ENCODE assay signal across 8 cellular contexts in the genomic region with DNA sequence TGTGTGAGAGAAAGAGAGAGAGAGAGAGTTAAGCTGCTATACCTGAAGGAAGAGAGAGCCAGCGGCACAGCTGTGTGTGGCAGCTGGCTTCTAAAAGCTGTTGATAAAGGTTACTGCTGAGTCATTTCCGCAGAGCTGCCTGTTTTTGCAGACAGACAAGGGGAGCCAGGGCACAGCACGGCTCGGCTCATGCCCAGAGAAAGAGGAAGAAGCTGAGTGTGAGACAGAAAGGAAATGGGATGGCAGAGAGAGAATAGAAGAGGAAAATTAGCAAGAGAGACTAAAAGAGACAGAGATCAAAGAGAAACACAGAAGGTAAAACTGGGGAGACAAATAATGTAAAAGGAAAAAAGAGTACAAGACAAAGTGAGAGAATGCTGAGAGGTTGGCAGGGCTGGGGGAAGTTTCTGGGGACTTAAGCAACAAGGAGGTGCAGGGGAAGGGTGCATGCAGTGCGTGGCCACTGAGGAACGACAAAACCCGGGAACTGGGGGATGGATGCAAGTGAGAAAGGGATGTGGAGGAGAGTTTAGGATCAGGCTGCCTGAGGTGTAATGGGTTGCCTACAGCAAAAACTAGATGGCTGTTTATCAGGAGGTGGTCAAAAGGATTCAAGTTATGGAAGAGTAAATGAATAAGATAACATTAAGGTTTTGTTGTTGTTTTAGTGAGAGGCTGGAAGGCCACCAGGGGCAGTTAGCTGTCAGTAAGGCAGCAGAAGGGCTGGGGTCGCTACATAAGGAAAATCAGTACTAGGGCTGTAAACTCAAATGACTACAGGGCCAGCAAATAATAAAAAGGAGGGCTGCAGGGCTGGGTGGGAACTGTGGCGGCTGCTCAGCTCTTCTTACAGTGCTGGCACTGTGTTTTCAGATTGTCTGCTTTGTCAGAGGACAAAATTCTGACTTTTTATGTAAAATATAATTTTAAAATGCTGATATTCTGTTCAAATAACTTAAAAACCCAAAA. TPM values are rescaled to one million over a fixed set of nuclear protein-coding genes. Genes with fewer than 3 reads are reported as not detected.
DNase-seq lines count a peak whose midpoint lies in the region; ATAC-seq and TF ChIP-seq lines count a peak whose summit lies in the region.

No MANE protein-coding gene starts in this region.

- H3K79me2 ChIP-seq in SK-N-SH (ENCODE audit: insufficient read depth), result no peaks in the 10 kb centered on the region

- H3K9me2 ChIP-seq in SK-N-SH, result no peaks in the 10 kb centered on the region

- peaks cover 3% of the 10 kb centered on the region; the same call in 1 of the 2 replicates for H3K27me3 Mint-ChIP-seq in HFFc6 (ENCODE audit: insufficient read depth)
- H3K27me3 Mint-ChIP-seq in activated naive CD8-positive, alpha-beta T cell, result no peaks in the 10 kb centered on the region

- TF ChIP-seq RAD21 in SK-N-SH (IDR thresholded peaks at IDR 0.05; ENCODE audit: low read length), result no peak

- no peak for TF ChIP-seq POLR2A in ovary (IDR thresholded peaks at IDR 0.05)

- ATAC-seq in Right ventricle myocardium inferior (peak; percentile 93), upper lobe of right lung (peak; percentile 92)

- peak overlapping the region; percentile 70 to 100 for H3K27ac ChIP-seq in SK-N-SH (ENCODE audit: low read depth in 2 of 2, low read length in 1 of 2)
- peak overlapping the region; percentile 12 to 77 for H3K27ac ChIP-seq in ovary
- peak overlapping the region; percentile 92 for H3K27ac ChIP-seq in upper lobe of right lung

- CTCF ChIA-PET in SK-N-SH (lab: Yijun Ruan, JAX), result interaction anchor here (0.9 to 4.3 kb wide), 5 partner anchors 11 to 253 kb away, joined by 3 to 22 read pairs (median 3); no protein-coding TSS in a partner anchor

- H3K27me3 ChIP-seq in SK-N-SH (ENCODE audit: insufficient read depth), result no peaks in the 10 kb centered on the region
- H3K27me3 ChIP-seq in ovary, result no peaks in the 10 kb centered on the region
- no peaks in the 10 kb centered on the region for H3K27me3 ChIP-seq in upper lobe of right lung

- H3K36me3 Mint-ChIP-seq in HFFc6 (ENCODE audit: low read depth), result no peaks in the 10 kb centered on the region
- H3K36me3 Mint-ChIP-seq in activated naive CD8-positive, alpha-beta T cell, result no peaks in the 10 kb centered on the region

- H3K4me3 ChIP-seq in SK-N-SH (ENCODE audit: low read depth in 2 of 2, low read length in 1 of 2) (peak overlapping the region; percentile 25 to 44), ovary (peak overlapping the region; percentile 23), upper lobe of right lung (peak overlapping the region; percentile 56)

- H3K36me3 ChIP-seq in SK-N-SH (replicated peaks in 1 of 2; ENCODE audit: control insufficient read depth in 1 of 2, insufficient read depth in 2 of 2, low read length in 1 of 2), result no peaks in the 10 kb centered on the region
- no peaks in the 10 kb centered on the region for H3K36me3 ChIP-seq in ovary
- no peaks in the 10 kb centered on the region for H3K36me3 ChIP-seq in upper lobe of right lung

- H3K4me1 ChIP-seq in SK-N-SH (ENCODE audit: control insufficient read depth in 1 of 2, insufficient read depth in 2 of 2, low read depth in 1 of 2, low read length in 1 of 2) (peaks cover 17 to 26% of the 10 kb centered on the region in 2 experiments; a peak in 3 of 4 replicates), ovary (ENCODE audit: insufficient read depth) (no peaks in the 10 kb centered on the region), upper lobe of right lung (peaks cover 38% of the 10 kb centered on the region)

- no peaks in the 10 kb centered on the region for H3K9me3 Mint-ChIP-seq in HFFc6
- no peaks in the 10 kb centered on the region for H3K9me3 Mint-ChIP-seq in activated naive CD8-positive, alpha-beta T cell (ENCODE audit: low read depth)

- peak overlapping the region; percentile 81 for H3K4me3 Mint-ChIP-seq in HFFc6
- peak overlapping the region; percentile 91 for H3K4me3 Mint-ChIP-seq in activated naive CD8-positive, alpha-beta T cell

- H3K9me3 ChIP-seq in SK-N-SH (no peaks in the 10 kb centered on the region), ovary (no peaks in the 10 kb centered on the region), upper lobe of right lung (no peaks in the 10 kb centered on the region)

- H3K4me2 ChIP-seq in SK-N-SH, result peak overlapping the region; percentile 68

- TF ChIP-seq EP300 in SK-N-SH (IDR thresholded peaks at IDR 0.05; ENCODE audit: borderline replicate concordance in 1 of 2, low read depth in 1 of 2, low read length in 1 of 2) (peak; percentile 57 to 63; a peak in 2 of 4 replicates), ovary (IDR thresholded peaks at IDR 0.05) (no peak)

- no peaks in the 10 kb centered on the region for H4K20me1 ChIP-seq in SK-N-SH (ENCODE audit: insufficient read depth)

- no peak for TF ChIP-seq CTCF in HFFc6 (IDR thresholded peaks at IDR 0.05)
- no peak for TF ChIP-seq CTCF in SK-N-SH (IDR thresholded peaks at IDR 0.05)
- TF ChIP-seq CTCF in ovary (IDR thresholded peaks at IDR 0.05), result no peak
- TF ChIP-seq CTCF in upper lobe of right lung (IDR thresholded peaks at IDR 0.05), result no peak

- intact Hi-C loops in Right ventricle myocardium inferior (cut with DNase I) (no loop called here), ovary (cut with DNase I) (loop anchor here in 1 of 4 donors (5.0 kb wide), 1 partner anchor 1657 kb away; a partner anchor contains a TSS), upper lobe of right lung (cut with DNase I) (no loop called here)

- 5% methylated on average over 9 of the region's 9 CpGs for WGBS in SK-N-SH (ENCODE audit: low lambda C conversion rate)
- 5 to 8% (median 7%) methylated on average over 9 of the region's 9 CpGs for WGBS in ovary, 3 donors

- POLR2A ChIA-PET in SK-N-SH (lab: Yijun Ruan, JAX), result interaction anchor here (0.7 to 1.7 kb wide), 2 partner anchors 11 to 95 kb away, joined by 3 to 15 read pairs; no protein-coding TSS in a partner anchor

- peak overlapping the region; percentile 48; the same call in 1 of the 2 replicates for H3K9ac ChIP-seq in SK-N-SH

- H3F3A ChIP-seq in SK-N-SH (replicated peaks; ENCODE audit: insufficient read depth), result peaks cover 16% of the 10 kb centered on the region

- peaks cover 42% of the 10 kb centered on the region for H3K4me1 Mint-ChIP-seq in HFFc6 (ENCODE audit: low read depth)
- H3K4me1 Mint-ChIP-seq in activated naive CD8-positive, alpha-beta T cell (ENCODE audit: low read depth), result peaks cover 45% of the 10 kb centered on the region

- peak; percentile 31 for DNase-seq in GM04503 (ENCODE audit: low read depth)
- DNase-seq in HFFc6, result peak; percentile 67
- DNase-seq in NAMALWA (ENCODE audit: low spot score), result peak; percentile 97
- DNase-seq in SK-N-SH, result peak; percentile 65
- peak; percentile 90 for DNase-seq in Right ventricle myocardium inferior (ENCODE audit: missing footprints)
- peak; percentile 58 to 71 (median 62) for DNase-seq in ovary
- DNase-seq in upper lobe of right lung, result peak; percentile 81

- peak overlapping the region; percentile 49 for H2AFZ ChIP-seq in SK-N-SH (ENCODE audit: low read depth)

- H3K27ac Mint-ChIP-seq in HFFc6, result peak overlapping the region; percentile 83
- peak overlapping the region; percentile 93 for H3K27ac Mint-ChIP-seq in activated naive CD8-positive, alpha-beta T cell

TF ChIP-seq in SK-N-SH, 30 proteins besides CTCF, POLR2A, EP300 and RAD21 (continues in another document):
- 0 out of 2 replicates have a peak, but pooled peaks have one; percentile 48 for TF ChIP-seq RCOR1 (IDR thresholded peaks at IDR 0.05; ENCODE audit: low read length)
- peak; percentile 60; the same call in 1 of the 2 replicates for TF ChIP-seq NFIC (IDR thresholded peaks at IDR 0.05; ENCODE audit: borderline replicate concordance)
- peak; percentile 74; the same call in 1 of the 2 replicates for TF ChIP-seq MXI1 (IDR thresholded peaks at IDR 0.05; ENCODE audit: low read depth, low read length)
- TF ChIP-seq, protein P1, sequence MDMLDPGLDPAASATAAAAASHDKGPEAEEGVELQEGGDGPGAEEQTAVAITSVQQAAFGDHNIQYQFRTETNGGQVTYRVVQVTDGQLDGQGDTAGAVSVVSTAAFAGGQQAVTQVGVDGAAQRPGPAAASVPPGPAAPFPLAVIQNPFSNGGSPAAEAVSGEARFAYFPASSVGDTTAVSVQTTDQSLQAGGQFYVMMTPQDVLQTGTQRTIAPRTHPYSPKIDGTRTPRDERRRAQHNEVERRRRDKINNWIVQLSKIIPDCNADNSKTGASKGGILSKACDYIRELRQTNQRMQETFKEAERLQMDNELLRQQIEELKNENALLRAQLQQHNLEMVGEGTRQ (IDR thresholded peaks at IDR 0.05; ENCODE audit: borderline replicate concordance, low read depth, low read length), result no peak
- TF ChIP-seq POLR2AphosphoS5 (IDR thresholded peaks at IDR 0.05; ENCODE audit: low read depth, low read length), result peak; percentile 59; the same call in 1 of the 2 replicates
- TF ChIP-seq, protein P2, sequence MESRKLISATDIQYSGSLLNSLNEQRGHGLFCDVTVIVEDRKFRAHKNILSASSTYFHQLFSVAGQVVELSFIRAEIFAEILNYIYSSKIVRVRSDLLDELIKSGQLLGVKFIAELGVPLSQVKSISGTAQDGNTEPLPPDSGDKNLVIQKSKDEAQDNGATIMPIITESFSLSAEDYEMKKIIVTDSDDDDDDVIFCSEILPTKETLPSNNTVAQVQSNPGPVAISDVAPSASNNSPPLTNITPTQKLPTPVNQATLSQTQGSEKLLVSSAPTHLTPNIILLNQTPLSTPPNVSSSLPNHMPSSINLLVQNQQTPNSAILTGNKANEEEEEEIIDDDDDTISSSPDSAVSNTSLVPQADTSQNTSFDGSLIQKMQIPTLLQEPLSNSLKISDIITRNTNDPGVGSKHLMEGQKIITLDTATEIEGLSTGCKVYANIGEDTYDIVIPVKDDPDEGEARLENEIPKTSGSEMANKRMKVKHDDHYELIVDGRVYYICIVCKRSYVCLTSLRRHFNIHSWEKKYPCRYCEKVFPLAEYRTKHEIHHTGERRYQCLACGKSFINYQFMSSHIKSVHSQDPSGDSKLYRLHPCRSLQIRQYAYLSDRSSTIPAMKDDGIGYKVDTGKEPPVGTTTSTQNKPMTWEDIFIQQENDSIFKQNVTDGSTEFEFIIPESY (IDR thresholded peaks at IDR 0.05; ENCODE audit: borderline replicate concordance, low read depth), result no peak

RNA-seq across cellular contexts. Expression of a gene that starts 22.9 kb away (rescaled TPM):
- total RNA-seq in HFFc6 (2021; fragmentation: NEBNext Ultra II Directional; extraction: Animal tissue kit (Norgen Biotek cat#: 25700)), result 100 to 1,000 TPM; 116 to 159 (median 149) TPM
- polyA plus RNA-seq in SK-N-SH (2012; rRNA removed) (250 and 312 TPM in 2 replicates), ovary (100 to 1,000 TPM; 511 to 543 TPM)
- polyA plus RNA-seq in SK-N-SH (2012; cell fraction: cytosol; rRNA removed), result 125 and 181 TPM in 2 replicates
- polyA plus RNA-seq in SK-N-SH (2012; cell fraction: nucleus; rRNA removed), result 255 and 289 TPM in 2 replicates
- total RNA-seq in Right ventricle myocardium inferior (249 TPM), ovary (100 to 1,000 TPM; 269 to 430 (median 310) TPM), upper lobe of right lung (1,071 TPM)

Comparison
In these comparisons a context has a peak if more than half of its experiments do, and no peak if none do; other contexts are left out.
1. Peak in every context shown above with its lines: DNase-seq, ATAC-seq, H3K4me3 ChIP-seq and H3K27ac ChIP-seq.
2. DNase-seq: peak in every context shown above with its lines; median percentile 97 in NAMALWA; 90 in Right ventricle myocardium inferior; 81 in upper lobe of right lung; 67 in HFFc6; 65 in SK-N-SH; 62 in ovary; 31 in GM04503.